ENCODE assay signal across 27 cellular contexts in the genomic region with DNA sequence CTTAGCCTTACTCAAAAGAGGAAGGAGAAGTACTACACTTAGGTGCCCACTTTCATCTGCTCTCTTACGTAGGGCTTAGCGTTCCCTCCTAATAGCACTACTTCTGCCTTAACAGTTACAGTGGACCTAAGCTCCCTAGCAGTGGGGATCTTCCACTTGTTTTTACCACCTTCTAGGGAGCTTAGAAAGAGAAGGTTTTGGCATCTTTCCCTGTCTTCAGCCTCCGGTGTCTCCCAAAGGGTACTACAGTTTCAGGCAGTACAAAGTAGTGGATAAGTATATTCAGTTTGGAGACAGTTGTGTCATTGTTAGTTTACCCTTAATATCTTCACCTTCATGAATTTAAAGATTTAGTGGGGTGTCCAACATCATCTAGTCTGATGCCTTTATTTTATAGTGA. TPM values are rescaled to one million over a fixed set of nuclear protein-coding genes. Genes with fewer than 3 reads are reported as not detected.
A peak's percentile ranks its signal among the peaks of the same experiment; 100 is the strongest.
DNase-seq lines count a peak whose midpoint lies in the region; ATAC-seq, FAIRE-seq and TF ChIP-seq lines count a peak whose summit lies in the region.
"Had no signal": no experiment of that assay in that cellular context is flagged by ENCODE, and none has a peak within 500 bp of the region (broad histone marks: within the 10 kb centered on the region; RNA-seq: fewer than 3 reads in every experiment).

No MANE protein-coding gene starts in this region.

- H3K9ac ChIP-seq in mesenchymal stem cell (ENCODE audit: low read length) (no peak overlapping the region), mammary epithelial cell (ENCODE audit: insufficient read depth, low read length) (no peak overlapping the region)

- no peak overlapping the region for H4K8ac ChIP-seq in mesenchymal stem cell (ENCODE audit: low read length)

- H2BK120ac ChIP-seq in mesenchymal stem cell (ENCODE audit: low read depth, low read length), result no peak overlapping the region

- no peak for FAIRE-seq in small intestine (lab: Jason Lieb, UNC)
- FAIRE-seq: G401.6, RCC 7860 had no signal

- ATAC-seq in GM21529 (IDR thresholded peaks at IDR 0.05; ENCODE audit: unreplicated experiment), result no peak
- ATAC-seq in HG03460 (IDR thresholded peaks at IDR 0.05; ENCODE audit: unreplicated experiment), result no peak
- ATAC-seq: left lobe of liver, sciatic nerve had no signal

- H3K27ac ChIP-seq in mesenchymal stem cell (ENCODE audit: low read length, poor library complexity, severe bottlenecking), result no peak overlapping the region
- no peak overlapping the region for H3K27ac ChIP-seq in small intestine (ENCODE audit: low read depth in 1 of 2, low read length in 1 of 2)
- H3K27ac ChIP-seq in mammary epithelial cell (ENCODE audit: insufficient read depth, low read depth, low read length), result no peak overlapping the region
- H3K27ac ChIP-seq: adrenal gland, ovary, tibial nerve had no signal

- H3K27me3 ChIP-seq in mesenchymal stem cell (ENCODE audit: control insufficient read depth in 1 of 2, insufficient read depth in 1 of 2, low read length in 2 of 2) (no peaks in the 10 kb centered on the region), small intestine (ENCODE audit: control insufficient read depth in 2 of 2, insufficient read depth in 2 of 2, low read length in 2 of 2) (no peaks in the 10 kb centered on the region), mammary epithelial cell (ENCODE audit: insufficient read depth, low read length) (peaks cover 4% of the 10 kb centered on the region)
- H3K27me3 ChIP-seq: adrenal gland, ovary, stomach, tibial nerve had no signal

- H2AK5ac ChIP-seq in mesenchymal stem cell (ENCODE audit: low read length, severe bottlenecking), result no peak overlapping the region

- DNase-seq in EL, result peak; percentile 7
- peak; percentile 16 for DNase-seq in KBM-7
- peak; percentile 7 for DNase-seq in cerebellar cortex (ENCODE audit: low spot score)
- DNase-seq in mesenchymal stem cell, result peak; percentile 45
- DNase-seq in small intestine, result no peak
- DNase-seq in mammary epithelial cell, result no peak
- DNase-seq: activated CD4-positive, alpha-beta T cell treated with anti-CD3 and anti-CD28 coated beads for 48 hours; activated naive CD4-positive, alpha-beta T cell; activated T-cell treated with anti-CD3 and anti-CD28 coated beads, Interleukin-2, amount 50 U/mL, for 48 hours; adrenal gland; CD4-positive, alpha-beta T cell; foreskin fibroblast; KG1; MV-4-11; NCI-H1694; NCI-H526 treated with DMSO at 0.1 percent for 48 hours; ovary; stimulated activated CD4-positive, alpha-beta T cell treated with anti-CD3 and anti-CD28 coated beads, Interleukin-15, amount 100 ng/mL, for 24 hours; stomach had no signal

- dilution Hi-C loops in mammary epithelial cell (cut with HindIII; ENCODE audit: low sequenced_read_pairs), result no loop called here

- H2BK12ac ChIP-seq in mesenchymal stem cell (ENCODE audit: low read length in 2 of 2), result no peak overlapping the region

- in situ Hi-C loops in KBM-7 (cut with MboI; ENCODE audit: low pct_unique_long_range_greater_than_20kb, low sequenced_read_pairs) (no loop called here), mammary epithelial cell (cut with MboI; ENCODE audit: low sequenced_read_pairs in 2 of 2) (no loop called here)

- H3K4me2 ChIP-seq in mesenchymal stem cell (ENCODE audit: low read length, poor library complexity, severe bottlenecking), result no peak overlapping the region
- no peak overlapping the region for H3K4me2 ChIP-seq in mammary epithelial cell (ENCODE audit: insufficient read depth, low read depth, low read length)

- no peak overlapping the region for H2BK15ac ChIP-seq in mesenchymal stem cell (ENCODE audit: low read depth, poor library complexity, severe bottlenecking)

- peak overlapping the region in 1 of 2 experiments; percentile 37 for H3K4ac ChIP-seq in mesenchymal stem cell (ENCODE audit: low read depth in 1 of 2, low read length in 2 of 2)

- no peak overlapping the region for H3K4me3 ChIP-seq in mesenchymal stem cell (ENCODE audit: insufficient read depth in 1 of 2, low read depth in 1 of 2, low read length in 2 of 2)
- H3K4me3 ChIP-seq in small intestine (ENCODE audit: low read depth in 1 of 2, low read length in 2 of 2), result no peak overlapping the region
- no peak overlapping the region for H3K4me3 ChIP-seq in mammary epithelial cell (replicated peaks in 1 of 3; ENCODE audit: insufficient read depth in 1 of 3, low read depth in 2 of 3, low read length in 3 of 3)
- H3K4me3 ChIP-seq: adrenal gland, ovary, stomach, tibial nerve had no signal

- CTCF ChIA-PET in mammary epithelial cell (lab: Charles Lee; ENCODE audit: low non-redundant PET), result no interaction called here

- H3K14ac ChIP-seq in mesenchymal stem cell (ENCODE audit: low read length in 2 of 2), result no peak overlapping the region

- H4K20me1 ChIP-seq in mammary epithelial cell (ENCODE audit: insufficient read depth, low read length), result no peaks in the 10 kb centered on the region

- BruUV-seq in mammary epithelial cell (replicated peaks; lab: Mats Ljungman, UMichigan), result no TSS peak

- 86% methylated on average over 1 of the region's 3 CpGs for WGBS in mesenchymal stem cell
- WGBS in small intestine, 3 donors, result 84 to 90% (median 86%) methylated on average over 3 of the region's 3 CpGs
- WGBS in mammary epithelial cell (ENCODE audit: low coverage, missing lambda C conversion rate), result 79% methylated on average over 3 of the region's 3 CpGs

- TF ChIP-seq CTCF in mammary epithelial cell (conservative IDR thresholded peaks at IDR 0.05 in 1 of 2, IDR thresholded peaks at IDR 0.05 in 1 of 2; ENCODE audit: extremely low read depth in 1 of 2, insufficient read depth in 1 of 2, low read depth in 1 of 2, low read length in 2 of 2), result no peak

- no peak overlapping the region for H2AFZ ChIP-seq in mesenchymal stem cell (ENCODE audit: low read depth, low read length)
- no peak overlapping the region for H2AFZ ChIP-seq in mammary epithelial cell (ENCODE audit: low read depth, low read length)

- peak overlapping the region in 1 of 2 experiments; percentile 11 for H3K18ac ChIP-seq in mesenchymal stem cell (ENCODE audit: low read depth in 1 of 2, low read length in 2 of 2)

- H3K23ac ChIP-seq in mesenchymal stem cell (ENCODE audit: low read length in 2 of 2), result no peak overlapping the region

- no peaks in the 10 kb centered on the region for H3K79me1 ChIP-seq in mesenchymal stem cell (replicated peaks; ENCODE audit: low read length, poor library complexity, severe bottlenecking)

- H3K36me3 ChIP-seq in mesenchymal stem cell (ENCODE audit: control insufficient read depth in 1 of 2, insufficient read depth in 2 of 2, low read depth in 1 of 2, low read length in 2 of 2) (no peaks in the 10 kb centered on the region), small intestine (ENCODE audit: control insufficient read depth in 2 of 2, insufficient read depth in 2 of 2, low read length in 2 of 2) (no peaks in the 10 kb centered on the region), mammary epithelial cell (ENCODE audit: insufficient read depth, low read length) (no peaks in the 10 kb centered on the region)
- H3K36me3 ChIP-seq: adrenal gland, ovary, stomach, tibial nerve had no signal

- no peaks in the 10 kb centered on the region for H3K79me2 ChIP-seq in mammary epithelial cell (ENCODE audit: insufficient read depth, low read length)

- H3K4me1 ChIP-seq in mesenchymal stem cell (ENCODE audit: control insufficient read depth, insufficient read depth, low read depth, low read length) (no peaks in the 10 kb centered on the region), small intestine (ENCODE audit: control insufficient read depth in 2 of 2, insufficient read depth in 1 of 2, low read depth in 1 of 2, low read length in 1 of 2) (no peaks in the 10 kb centered on the region), mammary epithelial cell (ENCODE audit: insufficient read depth, low read length) (peaks cover 6% of the 10 kb centered on the region)
- H3K4me1 ChIP-seq: adrenal gland, tibial nerve had no signal

- intact Hi-C loops in mammary epithelial cell (cut with micrococcal nuclease), result no loop called here

- H2BK5ac ChIP-seq in mesenchymal stem cell (ENCODE audit: low read depth, low read length, poor library complexity, severe bottlenecking), result no peak overlapping the region

- no peak overlapping the region for H4K91ac ChIP-seq in mesenchymal stem cell (ENCODE audit: low read length)

- H3K9me3 ChIP-seq in mesenchymal stem cell (ENCODE audit: control insufficient read depth, low read length), result no peaks in the 10 kb centered on the region
- H3K9me3 ChIP-seq in small intestine (ENCODE audit: control insufficient read depth, low read depth), result no peaks in the 10 kb centered on the region
- H3K9me3 ChIP-seq in mammary epithelial cell (replicated peaks; ENCODE audit: insufficient read depth, low read length), result no peaks in the 10 kb centered on the region
- H3K9me3 ChIP-seq: adrenal gland, ovary, stomach, tibial nerve had no signal

RNA-seq across cellular contexts. Expression of gene CHRM2, which starts 14.6 kb away (rescaled TPM):
- polyA plus RNA-seq in mesenchymal stem cell (2013, experiment 1 of 2), result 36.0 TPM
- 35.0 TPM for polyA plus RNA-seq in mesenchymal stem cell (2013, experiment 2 of 2)
- polyA plus RNA-seq in small intestine (under 1 TPM in 2 of 3 donors, not detected in 1; 0.27 to 0.49 TPM), mammary epithelial cell (not detected)
- total RNA-seq in mammary epithelial cell, result not detected
- not detected for polyA minus RNA-seq in mammary epithelial cell
- total RNA-seq: CD4-positive, alpha-beta T cell; HT1080; sciatic nerve; tibial nerve had no signal

Comparison
In these comparisons a context has a peak if more than half of its experiments do, and no peak if none do; other contexts are left out.
1. DNase-seq: peak in EL (single experiment), KBM-7 (single experiment), cerebellar cortex (single experiment) and mesenchymal stem cell (single experiment); none in small intestine (single experiment) and mammary epithelial cell (single experiment).